8 cellular contexts compared by ENCODE assay signal in genomic region chr16:89721644-89722391, GRCh38. TPM values are rescaled to one million over a fixed set of nuclear protein-coding genes. Genes with fewer than 3 reads are reported as not detected.
A peak's percentile ranks its signal among the peaks of the same experiment; 100 is the strongest.
DNase-seq lines count a peak whose midpoint lies in the region; ATAC-seq and TF ChIP-seq lines count a peak whose summit lies in the region.

No MANE protein-coding gene starts in this region.

- ATAC-seq in GM21367 (IDR thresholded peaks at IDR 0.05; ENCODE audit: unreplicated experiment) (peak; percentile 21), WTC11 (peak; percentile 6)

- peaks cover 25% of the 10 kb centered on the region for H3K4me1 ChIP-seq in Caco-2

- POLR2A ChIA-PET in Caco-2 (lab: Charles Lee), result no interaction called here
- POLR2A ChIA-PET in WTC11 (lab: Charles Lee), result interaction anchor here (0.6 to 1.2 kb wide), 2 partner anchors 13 to 1302 kb away, joined by 3 read pairs; no protein-coding TSS in a partner anchor

- H3K4me1 Mint-ChIP-seq in Caco-2 (ENCODE audit: low read depth, unreplicated experiment), result peaks cover 31% of the 10 kb centered on the region
- H3K4me1 Mint-ChIP-seq in IgD-negative memory B cell, result peaks cover 15 to 19% (median 17%) of the 10 kb centered on the region in 3 donors
- H3K4me1 Mint-ChIP-seq in WTC11, result peaks cover 17% of the 10 kb centered on the region

- no peaks in the 10 kb centered on the region for H3K9me3 ChIP-seq in Caco-2

- CTCF ChIA-PET in Caco-2 (lab: Charles Lee) (no interaction called here), WTC11 (lab: Charles Lee) (interaction anchor here (1.4 kb wide), 1 partner anchor 16 kb away, joined by 6 read pairs; no protein-coding TSS in a partner anchor)

- TF ChIP-seq CTCF in Caco-2 (IDR thresholded peaks at IDR 0.05; ENCODE audit: insufficient read depth in 1 of 2, low read depth in 1 of 2, low read length in 1 of 2, severe bottlenecking in 1 of 2, unreplicated experiment in 1 of 2) (no peak), WTC11 (IDR thresholded peaks at IDR 0.05) (no peak), cardiac fibroblast (IDR thresholded peaks at IDR 0.05; ENCODE audit: low read depth, low read length) (no peak)

- H3K27me3 Mint-ChIP-seq in Caco-2 (ENCODE audit: insufficient read depth, unreplicated experiment) (no peaks in the 10 kb centered on the region), IgD-negative memory B cell (no peaks in the 10 kb centered on the region), WTC11 (ENCODE audit: low read depth) (peaks cover 52% of the 10 kb centered on the region)

- H3K36me3 ChIP-seq in Caco-2 (ENCODE audit: control insufficient read depth, insufficient read depth, low read length), result peaks cover 6% of the 10 kb centered on the region

- peaks cover 71% of the 10 kb centered on the region for H3K36me3 Mint-ChIP-seq in Caco-2 (ENCODE audit: insufficient read depth, unreplicated experiment)
- H3K36me3 Mint-ChIP-seq in IgD-negative memory B cell, result peaks cover 4% of the 10 kb centered on the region
- peaks cover 13% of the 10 kb centered on the region for H3K36me3 Mint-ChIP-seq in WTC11

- H3K4me3 ChIP-seq in Caco-2 (ENCODE audit: low read depth, low read length) (peak overlapping the region; percentile 58), cardiac fibroblast (replicated peaks in 1 of 2; ENCODE audit: low read depth in 2 of 2, low read length in 2 of 2) (peak overlapping the region; percentile 73 to 76)

- H3K9me3 Mint-ChIP-seq in Caco-2 (ENCODE audit: unreplicated experiment) (no peaks in the 10 kb centered on the region), IgD-negative memory B cell (no peaks in the 10 kb centered on the region), WTC11 (no peaks in the 10 kb centered on the region)

- BruUV-seq in Caco-2 (replicated peaks; lab: Mats Ljungman, UMichigan), result no TSS peak

- H3K4me3 Mint-ChIP-seq in Caco-2 (ENCODE audit: unreplicated experiment) (peak overlapping the region; percentile 80), IgD-negative memory B cell (peak overlapping the region; percentile 92 to 98 (median 94)), WTC11 (peak overlapping the region; percentile 64)

- H3K27me3 ChIP-seq in Caco-2 (replicated peaks; ENCODE audit: control insufficient read depth, insufficient read depth, low read length), result no peaks in the 10 kb centered on the region

- peak overlapping the region; percentile 71 for H3K27ac Mint-ChIP-seq in Caco-2 (ENCODE audit: unreplicated experiment)
- peak overlapping the region; percentile 95 to 99 (median 96) for H3K27ac Mint-ChIP-seq in IgD-negative memory B cell
- no peak overlapping the region for H3K27ac Mint-ChIP-seq in WTC11

- peak in 1 of 2 experiments; percentile 58 for DNase-seq in Caco-2
- no peak for DNase-seq in WTC11 (ENCODE audit: low spot score)
- peak; percentile 55 for DNase-seq in cardiac fibroblast (ENCODE audit: low read depth in 2 of 2)
- peak; percentile 75 for DNase-seq in kidney tubule cell (ENCODE audit: low spot score)
- peak; percentile 74 to 88 for DNase-seq in stimulated activated CD4-positive, alpha-beta T cell treated with anti-CD3 and anti-CD28 coated beads, Interleukin-4, amount 100 ng/mL, for 4 hours
- DNase-seq in inferior parietal cortex (ENCODE audit: extremely low spot score), result no peak

- intact Hi-C loops in Caco-2 (cut with micrococcal nuclease; ENCODE audit: unreplicated experiment), result no loop called here

TF ChIP-seq in WTC11, 78 proteins besides CTCF, POLR2A, EP300 and RAD21 (continues in another document):
- TF ChIP-seq NR2C2 (CRISPR knock-in tag; IDR thresholded peaks at IDR 0.05), result no peak
- TF ChIP-seq IRF1 (CRISPR knock-in tag; IDR thresholded peaks at IDR 0.05), result no peak
- TF ChIP-seq AR (CRISPR knock-in tag; IDR thresholded peaks at IDR 0.05), result no peak
- no peak for TF ChIP-seq PREB (CRISPR knock-in tag; IDR thresholded peaks at IDR 0.05; ENCODE audit: borderline replicate concordance)
- no peak for TF ChIP-seq ERG (CRISPR knock-in tag; IDR thresholded peaks at IDR 0.05)
- 0 out of 2 replicates have a peak, but pooled peaks have one; percentile 1 for TF ChIP-seq FOXP1 (CRISPR knock-in tag; IDR thresholded peaks at IDR 0.05; ENCODE audit: borderline replicate concordance)
- TF ChIP-seq HMGA2 (CRISPR knock-in tag; IDR thresholded peaks at IDR 0.05), result no peak
- TF ChIP-seq PRDM15 (CRISPR knock-in tag; IDR thresholded peaks at IDR 0.05), result 0 out of 2 replicates have a peak, but pooled peaks have one; percentile 15
- no peak for TF ChIP-seq TEAD1 (CRISPR knock-in tag; IDR thresholded peaks at IDR 0.05)

RNA-seq across cellular contexts. Expression of gene ZNF276, which starts 0.5 kb away (rescaled TPM):
- total RNA-seq in Caco-2 (2022) (28.1 and 35.4 TPM in 2 replicates), WTC11 (2021) (13.9 to 17.2 TPM (median 16.6 TPM) in 3 replicates)
- polyA plus RNA-seq in IgD-negative memory B cell, result 24.6 TPM

RNA-seq across cellular contexts. Expression of gene VPS9D1, which starts 1.1 kb away (rescaled TPM):
- total RNA-seq in Caco-2 (2022), result 6.1 and 6.3 TPM in 2 replicates
- polyA plus RNA-seq in IgD-negative memory B cell, result 1.6 TPM
- total RNA-seq in WTC11 (2021), result 3.8 to 5.6 TPM (median 4.2 TPM) in 3 replicates

RNA-seq across cellular contexts. Expression of gene SPATA2L, which starts 20.3 kb away (rescaled TPM):
- total RNA-seq in Caco-2 (2022), result 16.4 and 18.5 TPM in 2 replicates
- 12.7 TPM for polyA plus RNA-seq in IgD-negative memory B cell
- 12.1 to 15.7 TPM (median 14.1 TPM) in 3 replicates for total RNA-seq in WTC11 (2021)

RNA-seq across cellular contexts. Expression of gene CDK10, which starts 35.3 kb away (rescaled TPM):
- total RNA-seq in Caco-2 (2022) (135 and 140 TPM in 2 replicates), WTC11 (2021) (79.8 to 102 TPM (median 81.6 TPM) in 3 replicates)
- polyA plus RNA-seq in IgD-negative memory B cell, result 24.0 TPM

Comparison
In these comparisons a context has a peak if more than half of its experiments do, and no peak if none do; other contexts are left out.
1. DNase-seq: peak in cardiac fibroblast (2 of 2), kidney tubule cell (single experiment) and stimulated activated CD4-positive, alpha-beta T cell treated with anti-CD3 and anti-CD28 coated beads, Interleukin-4, amount 100 ng/mL, for 4 hours (2 of 2); none in WTC11 (single experiment) and inferior parietal cortex (single experiment).
2. Peak in every context shown above with its lines, with median percentiles within 50 percentile points of each other: H3K4me3 Mint-ChIP-seq.